ENCODE assay signal across 8 cellular contexts in genomic region chr19:46783670-46784069, GRCh38. TPM values are rescaled to one million over a fixed set of nuclear protein-coding genes. Genes with fewer than 3 reads are reported as not detected.
DNase-seq lines count a peak whose midpoint lies in the region; ATAC-seq, FAIRE-seq and TF ChIP-seq lines count a peak whose summit lies in the region.

No MANE protein-coding gene starts in this region.

- H3K36me3 ChIP-seq in H1 (ENCODE audit: control insufficient read depth in 2 of 4, insufficient read depth in 4 of 4, low read length in 3 of 4) (peaks cover 27 to 68% (median 44%) of the 10 kb centered on the region in 4 experiments), subcutaneous abdominal adipose tissue (ENCODE audit: control insufficient read depth in 5 of 5, insufficient read depth in 5 of 5, low read length in 5 of 5) (peaks cover 0 to 42% (median 34%) of the 10 kb centered on the region in 5 donors)

- H2BK15ac ChIP-seq in H1 (ENCODE audit: low read length), result no peak overlapping the region

- H3K4me1 Mint-ChIP-seq in activated CD4-positive, alpha-beta T cell treated with anti-CD3 and anti-CD28 coated beads, Interleukin-2, amount 10 ng/mL, durations not matched to agents 7 days and 5 days, result peaks cover 57% of the 10 kb centered on the region

- H3K4me2 ChIP-seq in H1 (ENCODE audit: insufficient read depth in 1 of 2, low read depth in 2 of 2, low read length in 2 of 2), result peak overlapping the region; percentile 87 to 98; a peak in 3 of 4 replicates

- TF ChIP-seq RAD21 in H1 (IDR thresholded peaks at IDR 0.05 in 1 of 2, conservative IDR thresholded peaks at IDR 0.05 in 1 of 2; ENCODE audit: low read depth in 2 of 2, low read length in 2 of 2), result no peak

- peaks cover 6 to 21% (median 10%) of the 10 kb centered on the region in 4 experiments; a peak in 6 of 7 replicates for H3K4me1 ChIP-seq in H1 (replicated peaks in 1 of 4; ENCODE audit: control insufficient read depth in 3 of 4, insufficient read depth in 4 of 4, low read length in 3 of 4)
- peaks cover 10 to 53% (median 47%) of the 10 kb centered on the region in 5 donors for H3K4me1 ChIP-seq in subcutaneous abdominal adipose tissue (ENCODE audit: control insufficient read depth in 5 of 5, insufficient read depth in 5 of 5, low read length in 5 of 5)

- H2BK20ac ChIP-seq in H1 (ENCODE audit: low read length), result no peak overlapping the region

- no peak overlapping the region for H2BK120ac ChIP-seq in H1 (replicated peaks; ENCODE audit: low read depth, low read length)

- POLR2A ChIA-PET in activated CD4-positive, alpha-beta T cell treated with anti-CD3 and anti-CD28 coated beads, Interleukin-2, amount 10 ng/mL, durations not matched to agents 7 days and 5 days (lab: Charles Lee), result no interaction called here
- POLR2A ChIA-PET in H1 (lab: Charles Lee; ENCODE audit: partially characterized antibody), result interaction anchor here (0.9 to 18.4 kb wide), 16 partner anchors 11 to 80 kb away, joined by 4 to 333 read pairs (median 14); partner anchors contain the start of genes AP2S1 and FKRP

- H3K23me2 ChIP-seq in H1 (ENCODE audit: low read depth, low read length), result peaks cover 15% of the 10 kb centered on the region

- TF ChIP-seq EP300 in H1 (IDR thresholded peaks at IDR 0.05; ENCODE audit: borderline replicate concordance in 1 of 2, low read depth in 2 of 2, low read length in 2 of 2), result no peak

- no peak overlapping the region for H3K23ac ChIP-seq in H1 (ENCODE audit: insufficient read length)

- no peak overlapping the region for H2BK12ac ChIP-seq in H1 (ENCODE audit: low read depth, low read length)

- H2AFZ ChIP-seq in H1 (ENCODE audit: low read length), result no peak overlapping the region

- peak overlapping the region; percentile 93 for H3K27ac Mint-ChIP-seq in activated CD4-positive, alpha-beta T cell treated with anti-CD3 and anti-CD28 coated beads, Interleukin-2, amount 10 ng/mL, durations not matched to agents 7 days and 5 days

- H3K4me3 ChIP-seq in H1 (ENCODE audit: extremely low read depth in 1 of 4, insufficient read depth in 2 of 4, low read depth in 3 of 4, low read length in 4 of 4) (peak overlapping the region in 2 of 4 experiments; percentile 78 to 96; a peak in 2 of 8 replicates), subcutaneous abdominal adipose tissue (ENCODE audit: low read depth in 1 of 5, low read length in 5 of 5) (no peak overlapping the region)

- no peak overlapping the region for H4K8ac ChIP-seq in H1 (ENCODE audit: extremely low read depth, insufficient read depth, low read length)

- TF ChIP-seq POLR2A in H1 (IDR thresholded peaks at IDR 0.05; ENCODE audit: control extremely low read depth in 1 of 2, low read depth in 2 of 2, low read length in 2 of 2), result no peak

- ATAC-seq in GM21423 (IDR thresholded peaks at IDR 0.05; ENCODE audit: unreplicated experiment), result no peak
- ATAC-seq in GM21786 (IDR thresholded peaks at IDR 0.05; ENCODE audit: unreplicated experiment), result no peak

- H3K27ac ChIP-seq in H1 (ENCODE audit: low read depth, low read length) (peak overlapping the region; percentile 36; the same call in 1 of the 2 replicates), subcutaneous abdominal adipose tissue (ENCODE audit: low read depth, low read length) (peak overlapping the region; percentile 100)

- peaks cover 17 to 31% of the 10 kb centered on the region in 2 experiments for H4K20me1 ChIP-seq in H1 (replicated peaks in 1 of 2; ENCODE audit: control insufficient read depth in 1 of 2, insufficient read depth in 2 of 2, low read length in 2 of 2)

- H3K14ac ChIP-seq in H1 (ENCODE audit: insufficient read length), result no peak overlapping the region

- H3K79me1 ChIP-seq in H1 (ENCODE audit: low read depth, low read length), result peaks cover 8% of the 10 kb centered on the region

- H3K56ac ChIP-seq in H1 (replicated peaks; ENCODE audit: insufficient read length, low read depth, low read length), result no peak overlapping the region

- FAIRE-seq in H1 (lab: Jason Lieb, UNC), result no peak

- peak overlapping the region; percentile 32; the same call in 1 of the 2 replicates for H3K18ac ChIP-seq in H1 (ENCODE audit: extremely low read depth, low read length)

- H3K79me2 ChIP-seq in H1 (ENCODE audit: control insufficient read depth in 1 of 2, insufficient read depth in 2 of 2, low read length in 2 of 2), result peaks cover 29 to 67% of the 10 kb centered on the region in 2 experiments

- H3K9ac ChIP-seq in H1 (replicated peaks in 1 of 4; ENCODE audit: extremely low read depth in 1 of 4, low read depth in 3 of 4, low read length in 3 of 4) (no peak overlapping the region), subcutaneous abdominal adipose tissue (ENCODE audit: low read length in 5 of 5) (peak overlapping the region in 2 of 5 donors; percentile 46 to 98)

- H3K9me3 ChIP-seq in H1 (ENCODE audit: insufficient read depth in 2 of 2, low read depth in 1 of 2, low read length in 1 of 2), result no peaks in the 10 kb centered on the region
- H3K9me3 ChIP-seq in subcutaneous abdominal adipose tissue (ENCODE audit: control insufficient read depth in 5 of 5, low read length in 5 of 5), result no peaks in the 10 kb centered on the region

- CTCF ChIA-PET in activated CD4-positive, alpha-beta T cell treated with anti-CD3 and anti-CD28 coated beads, Interleukin-2, amount 10 ng/mL, durations not matched to agents 7 days and 5 days (lab: Charles Lee), result interaction anchor here (0.6 to 2.5 kb wide), 7 partner anchors 11 to 159 kb away, joined by 3 to 16 read pairs (median 5); no protein-coding TSS in a partner anchor
- CTCF ChIA-PET in H1 (lab: Charles Lee; ENCODE audit: partially characterized antibody), result interaction anchor here (0.6 to 4.1 kb wide), 9 partner anchors 13 to 815 kb away, joined by 3 to 25 read pairs (median 3); no protein-coding TSS in a partner anchor

- no peak overlapping the region for H3K4ac ChIP-seq in H1 (replicated peaks; ENCODE audit: insufficient read length, low read depth, low read length)

- H3K27me3 ChIP-seq in H1 (replicated peaks in 1 of 4; ENCODE audit: control insufficient read depth in 3 of 4, extremely low read depth in 1 of 4, insufficient read depth in 3 of 4, low read length in 3 of 4), result no peaks in the 10 kb centered on the region
- no peaks in the 10 kb centered on the region for H3K27me3 ChIP-seq in subcutaneous abdominal adipose tissue (ENCODE audit: control insufficient read depth in 5 of 5, insufficient read depth in 4 of 5, low read length in 5 of 5)

- no peak overlapping the region for H4K5ac ChIP-seq in H1 (ENCODE audit: insufficient read length, low read depth, low read length)

- H3K4me3 Mint-ChIP-seq in activated CD4-positive, alpha-beta T cell treated with anti-CD3 and anti-CD28 coated beads, Interleukin-2, amount 10 ng/mL, durations not matched to agents 7 days and 5 days, result peak overlapping the region; percentile 97

- 0 out of 2 replicates have a peak overlapping the region, but pooled peaks have one; percentile 95 for H2BK5ac ChIP-seq in H1 (ENCODE audit: low read depth, low read length)

- H2AK5ac ChIP-seq in H1 (ENCODE audit: low read depth, low read length), result no peak overlapping the region

- no peaks in the 10 kb centered on the region for H3K27me3 Mint-ChIP-seq in activated CD4-positive, alpha-beta T cell treated with anti-CD3 and anti-CD28 coated beads, Interleukin-2, amount 10 ng/mL, durations not matched to agents 7 days and 5 days

- no peak overlapping the region for H4K91ac ChIP-seq in H1 (replicated peaks; ENCODE audit: insufficient read length, low read length)

- 88% methylated on average over 2 of the region's 2 CpGs; no CpG with 5 or more reads in 1 of the 2 experiments for WGBS in H1 (ENCODE audit: extremely low coverage in 1 of 2, insufficient coverage in 1 of 2, insufficient read length in 1 of 2, insufficient replicate concordance in 2 of 2, low coverage in 1 of 2, low lambda C conversion rate in 2 of 2, missing lambda C conversion rate in 1 of 2), 2 experiments

- TF ChIP-seq CTCF in H1 (IDR thresholded peaks at IDR 0.05; ENCODE audit: control extremely low read depth in 1 of 3, insufficient read depth in 1 of 3, low read depth in 1 of 3, low read length in 3 of 3), result no peak

- peaks cover 58% of the 10 kb centered on the region for H3K36me3 Mint-ChIP-seq in activated CD4-positive, alpha-beta T cell treated with anti-CD3 and anti-CD28 coated beads, Interleukin-2, amount 10 ng/mL, durations not matched to agents 7 days and 5 days (ENCODE audit: low read depth)

- no peak for DNase-seq in activated CD4-positive, alpha-beta T cell treated with anti-CD3 and anti-CD28 coated beads, Interleukin-2, amount 10 ng/mL, durations not matched to agents 7 days and 5 days
- no peak for DNase-seq in activated CD4-positive, alpha-beta T cell treated with anti-CD3 and anti-CD28 coated beads for 4 hours
- DNase-seq in NCI-H510A treated with DMSO at 0.1 percent for 48 hours (lab: John Stamatoyannopoulos, UW) (peak; percentile 86), H1 (ENCODE audit: low read depth in 1 of 2, low spot score in 2 of 2) (no peak), SKM-1 (lab: John Stamatoyannopoulos, UW; ENCODE audit: unreplicated experiment) (no peak)

- H3K9me3 Mint-ChIP-seq in activated CD4-positive, alpha-beta T cell treated with anti-CD3 and anti-CD28 coated beads, Interleukin-2, amount 10 ng/mL, durations not matched to agents 7 days and 5 days, result no peaks in the 10 kb centered on the region

RNA-seq across cellular contexts. Expression of gene SLC1A5, which starts 4.7 kb away (rescaled TPM):
- 100 to 1,000 TPM; 104 to 108 TPM for total RNA-seq in activated CD4-positive, alpha-beta T cell treated with anti-CD3 and anti-CD28 coated beads, Interleukin-2, amount 10 ng/mL, durations not matched to agents 7 days and 5 days
- total RNA-seq in H1 (2021; fragmentation: NEBNext Ultra II Directional; extraction: Animal tissue kit (Norgen Biotek cat#: 25700)), result 290 and 291 TPM in 2 replicates
- 351 and 475 TPM in 2 replicates for polyA plus RNA-seq in H1 (2011; rRNA removed)
- 305 TPM for polyA plus RNA-seq in H1 (2011; cell fraction: cytosol; rRNA removed)
- 293 TPM for polyA plus RNA-seq in H1 (2011; cell fraction: nucleus; rRNA removed)
- polyA plus RNA-seq in H1 (2012, experiment 1 of 2), result 192 to 294 TPM (median 290 TPM) in 4 replicates
- polyA plus RNA-seq in H1 (2012, experiment 2 of 2), result 364 TPM
- polyA plus RNA-seq in H1 (2013, experiment 1 of 2), result 328 TPM
- 322 TPM for polyA plus RNA-seq in H1 (2013, experiment 2 of 2)
- polyA minus RNA-seq in H1 (2011; rRNA and poly(A)+ RNA removed), result 271 and 323 TPM in 2 replicates
- polyA minus RNA-seq in H1 (2011; cell fraction: cytosol; rRNA and poly(A)+ RNA removed), result 153 TPM
- 89.0 TPM for polyA minus RNA-seq in H1 (2011; cell fraction: nucleus; rRNA and poly(A)+ RNA removed)

RNA-seq across cellular contexts. Expression of gene STRN4, which starts 37.4 kb away (rescaled TPM):
- 10 to 100 TPM; 77.9 to 86.4 TPM for total RNA-seq in activated CD4-positive, alpha-beta T cell treated with anti-CD3 and anti-CD28 coated beads, Interleukin-2, amount 10 ng/mL, durations not matched to agents 7 days and 5 days
- 120 and 124 TPM in 2 replicates for total RNA-seq in H1 (2021; fragmentation: NEBNext Ultra II Directional; extraction: Animal tissue kit (Norgen Biotek cat#: 25700))
- 187 and 298 TPM in 2 replicates for polyA plus RNA-seq in H1 (2011; rRNA removed)
- 187 TPM for polyA plus RNA-seq in H1 (2011; cell fraction: cytosol; rRNA removed)
- polyA plus RNA-seq in H1 (2011; cell fraction: nucleus; rRNA removed), result 357 TPM
- 79.5 to 127 TPM (median 116 TPM) in 4 replicates for polyA plus RNA-seq in H1 (2012, experiment 1 of 2)
- polyA plus RNA-seq in H1 (2012, experiment 2 of 2), result 86.4 TPM
- polyA plus RNA-seq in H1 (2013, experiment 1 of 2), result 74.9 TPM
- polyA plus RNA-seq in H1 (2013, experiment 2 of 2), result 72.9 TPM
- 98.5 and 101 TPM in 2 replicates for polyA minus RNA-seq in H1 (2011; rRNA and poly(A)+ RNA removed)
- 89.5 TPM for polyA minus RNA-seq in H1 (2011; cell fraction: cytosol; rRNA and poly(A)+ RNA removed)
- polyA minus RNA-seq in H1 (2011; cell fraction: nucleus; rRNA and poly(A)+ RNA removed), result 111 TPM

RNA-seq across cellular contexts. Expression of gene FKRP, which starts 37.8 kb away (rescaled TPM):
- 10 to 100 TPM; 16.9 to 20.5 TPM for total RNA-seq in activated CD4-positive, alpha-beta T cell treated with anti-CD3 and anti-CD28 coated beads, Interleukin-2, amount 10 ng/mL, durations not matched to agents 7 days and 5 days
- total RNA-seq in H1 (2021; fragmentation: NEBNext Ultra II Directional; extraction: Animal tissue kit (Norgen Biotek cat#: 25700)), result 24.4 and 24.8 TPM in 2 replicates
- polyA plus RNA-seq in H1 (2011; rRNA removed), result 17.1 and 29.1 TPM in 2 replicates
- 16.6 TPM for polyA plus RNA-seq in H1 (2011; cell fraction: cytosol; rRNA removed)
- 36.2 TPM for polyA plus RNA-seq in H1 (2011; cell fraction: nucleus; rRNA removed)
- 22.3 to 27.7 TPM (median 25.3 TPM) in 4 replicates for polyA plus RNA-seq in H1 (2012, experiment 1 of 2)
- 18.2 TPM for polyA plus RNA-seq in H1 (2012, experiment 2 of 2)
- 31.2 TPM for polyA plus RNA-seq in H1 (2013, experiment 1 of 2)
- polyA plus RNA-seq in H1 (2013, experiment 2 of 2), result 30.1 TPM
- polyA minus RNA-seq in H1 (2011; rRNA and poly(A)+ RNA removed), result 9.1 and 10.6 TPM in 2 replicates
- polyA minus RNA-seq in H1 (2011; cell fraction: cytosol; rRNA and poly(A)+ RNA removed), result 10.7 TPM
- polyA minus RNA-seq in H1 (2011; cell fraction: nucleus; rRNA and poly(A)+ RNA removed), result 13.1 TPM
